10 cellular contexts compared by ENCODE assay signal in genomic region chr17:19459022-19459655, GRCh38. TPM values are rescaled to one million over a fixed set of nuclear protein-coding genes. Genes with fewer than 3 reads are reported as not detected.
DNase-seq lines count a peak whose midpoint lies in the region; ATAC-seq and TF ChIP-seq lines count a peak whose summit lies in the region.
"Not testable (repeated sequence)": the region's sequence is repeated elsewhere in the genome, so short reads cannot be mapped to it uniquely, and the experiment has no call there.
"Had no signal": no experiment of that assay in that cellular context is flagged by ENCODE, and none has a peak within 500 bp of the region (broad histone marks: within the 10 kb centered on the region; RNA-seq: fewer than 3 reads in every experiment).

No MANE protein-coding gene starts in this region.

- H3K27ac Mint-ChIP-seq in activated naive CD8-positive, alpha-beta T cell treated with anti-CD3 and anti-CD28 coated beads, Interleukin-2, amount 50 U/mL, for 24 hours; neural progenitor cell: not testable (repeated sequence)
- H3K27ac Mint-ChIP-seq in endodermal cell, result peak overlapping the region; percentile 94

- WGBS in endodermal cell (ENCODE audit: insufficient coverage in 1 of 2, insufficient read length in 1 of 2), 2 experiments, result 0% methylated on average over 1 of the region's 1 CpG; no CpG with 5 or more reads in 1 of the 2 experiments

- H3K27me3 Mint-ChIP-seq in activated naive CD8-positive, alpha-beta T cell treated with anti-CD3 and anti-CD28 coated beads, Interleukin-2, amount 50 U/mL, for 24 hours; endodermal cell (ENCODE audit: insufficient read depth): not testable (repeated sequence)
- peaks cover 14% of the 10 kb centered on the region for H3K27me3 Mint-ChIP-seq in neural progenitor cell (ENCODE audit: insufficient read depth, low read depth)

- not testable (repeated sequence) for H3K9me3 ChIP-seq in ES-I3 (ENCODE audit: control insufficient read depth, insufficient read depth, low read length); HUES6 (ENCODE audit: control insufficient read depth, insufficient read depth, low read depth, low read length); WERI-Rb-1 (ENCODE audit: severe bottlenecking); endodermal cell (ENCODE audit: control insufficient read depth, low read length); iPS-20b (ENCODE audit: insufficient read depth, low read depth, low read length); neural progenitor cell (ENCODE audit: low read depth)

- peaks cover 67% of the 10 kb centered on the region for H3F3A ChIP-seq in neural progenitor cell (ENCODE audit: low read depth)

- not testable (repeated sequence) for H3K4me3 Mint-ChIP-seq in activated naive CD8-positive, alpha-beta T cell treated with anti-CD3 and anti-CD28 coated beads, Interleukin-2, amount 50 U/mL, for 24 hours
- peak overlapping the region; percentile 30 for H3K4me3 Mint-ChIP-seq in endodermal cell
- H3K4me3 Mint-ChIP-seq in neural progenitor cell, result peak overlapping the region; percentile 39

- ATAC-seq in activated naive CD8-positive, alpha-beta T cell treated with anti-CD3 and anti-CD28 coated beads, Interleukin-2, amount 50 U/mL, for 24 hours, result peak; percentile 62

- H3K4me3 ChIP-seq in HUES6 (ENCODE audit: low read depth, low read length) (0 out of 2 replicates have a peak overlapping the region, but pooled peaks have one; percentile 4), endodermal cell (ENCODE audit: low read length) (peak overlapping the region; percentile 72), iPS-20b (ENCODE audit: low read length) (peak overlapping the region; percentile 53)
- H3K4me3 ChIP-seq in WERI-Rb-1 (ENCODE audit: low read depth, low read length); neural progenitor cell: not testable (repeated sequence)

- H4K20me1 ChIP-seq in neural progenitor cell (ENCODE audit: low read depth), result not testable (repeated sequence)

- peak overlapping the region; percentile 10; the same call in 1 of the 2 replicates for H3K9ac ChIP-seq in ES-I3 (ENCODE audit: low read depth, low read length)
- H3K9ac ChIP-seq in HUES6 (ENCODE audit: low read length), result peak overlapping the region; percentile 90
- H3K9ac ChIP-seq in endodermal cell (ENCODE audit: extremely low read depth, low read length, poor library complexity, severe bottlenecking), result peak overlapping the region; percentile 22
- peak overlapping the region; percentile 65 for H3K9ac ChIP-seq in iPS-20b (ENCODE audit: low read depth, low read length)
- not testable (repeated sequence) for H3K9ac ChIP-seq in neural progenitor cell

- TF ChIP-seq CTCF in WERI-Rb-1 (IDR thresholded peaks at IDR 0.05; ENCODE audit: low read depth, low read length); endodermal cell (conservative IDR thresholded peaks at IDR 0.05); neural progenitor cell (IDR thresholded peaks at IDR 0.05): not testable (repeated sequence)

- H3K4me1 Mint-ChIP-seq in activated naive CD8-positive, alpha-beta T cell treated with anti-CD3 and anti-CD28 coated beads, Interleukin-2, amount 50 U/mL, for 24 hours, result peaks cover 39% of the 10 kb centered on the region
- H3K4me1 Mint-ChIP-seq in endodermal cell (peaks cover 86% of the 10 kb centered on the region), neural progenitor cell (peaks cover 59% of the 10 kb centered on the region)

- not testable (repeated sequence) for H3K9me3 Mint-ChIP-seq in activated naive CD8-positive, alpha-beta T cell treated with anti-CD3 and anti-CD28 coated beads, Interleukin-2, amount 50 U/mL, for 24 hours; endodermal cell; neural progenitor cell

- H3K4me1 ChIP-seq in ES-I3 (ENCODE audit: insufficient read depth, low read length) (peaks cover 54% of the 10 kb centered on the region), HUES6 (ENCODE audit: control insufficient read depth, insufficient read depth, low read length) (peaks cover 73% of the 10 kb centered on the region), endodermal cell (ENCODE audit: control insufficient read depth, insufficient read depth, low read length) (peaks cover 38% of the 10 kb centered on the region), iPS-20b (ENCODE audit: insufficient read depth, low read length) (peaks cover 49% of the 10 kb centered on the region), neural progenitor cell (peaks cover 62% of the 10 kb centered on the region)

- H3K27me3 ChIP-seq in HUES6 (ENCODE audit: control insufficient read depth, insufficient read depth, low read length); WERI-Rb-1 (ENCODE audit: insufficient read depth, low read depth, severe bottlenecking); endodermal cell (ENCODE audit: control insufficient read depth, insufficient read depth, low read length, poor library complexity, severe bottlenecking); iPS-20b (ENCODE audit: insufficient read depth, low read length); neural progenitor cell: not testable (repeated sequence)

- not testable (repeated sequence) for DNase-seq in WERI-Rb-1; activated naive CD8-positive, alpha-beta T cell treated with anti-CD3 and anti-CD28 coated beads, Interleukin-2, amount 50 U/mL, for 24 hours
- peak; percentile 70 for DNase-seq in endodermal cell
- peak; percentile 43 for DNase-seq in neural progenitor cell (ENCODE audit: low spot score)

- H3K79me2 ChIP-seq in neural progenitor cell (ENCODE audit: low read depth), result not testable (repeated sequence)

- H2AFZ ChIP-seq in neural progenitor cell (replicated peaks), result not testable (repeated sequence)

- peak overlapping the region; percentile 95 for H3K27ac ChIP-seq in HUES6 (ENCODE audit: low read depth, low read length)
- peak overlapping the region; percentile 91 for H3K27ac ChIP-seq in WERI-Rb-1
- not testable (repeated sequence) for H3K27ac ChIP-seq in endodermal cell (ENCODE audit: low read depth, low read length)
- H3K27ac ChIP-seq in iPS-20b (ENCODE audit: low read length), result peak overlapping the region; percentile 91
- H3K27ac ChIP-seq in neural progenitor cell, result peak overlapping the region; percentile 59

- not testable (repeated sequence) for H3K36me3 ChIP-seq in ES-I3 (ENCODE audit: insufficient read depth, low read length); HUES6 (ENCODE audit: control insufficient read depth, insufficient read depth, low read length); WERI-Rb-1; endodermal cell (ENCODE audit: control insufficient read depth, insufficient read depth, low read length); iPS-20b (ENCODE audit: insufficient read depth, low read depth, low read length); neural progenitor cell

- peak overlapping the region; percentile 42 for H3K4me2 ChIP-seq in neural progenitor cell

- H3K36me3 Mint-ChIP-seq in activated naive CD8-positive, alpha-beta T cell treated with anti-CD3 and anti-CD28 coated beads, Interleukin-2, amount 50 U/mL, for 24 hours (ENCODE audit: low read depth); endodermal cell (ENCODE audit: low read depth); neural progenitor cell: not testable (repeated sequence)

RNA-seq across cellular contexts. Expression of gene RNF112, which starts 48.1 kb away (rescaled TPM):
- total RNA-seq in endodermal cell (1 to 10 TPM; 1.1 to 1.9 TPM), neural progenitor cell (ENCODE audit: low replicate concordance) (0.86 and 1.8 TPM in 2 replicates)
- polyA plus RNA-seq in endodermal cell (2013, experiment 1 of 2), result 1.4 TPM
- 1.1 TPM for polyA plus RNA-seq in endodermal cell (2013, experiment 2 of 2)
- total RNA-seq: Caco-2, HepG2 had no signal
- polyA plus RNA-seq: CD8-positive, alpha-beta memory T cell had no signal
